ENCODE assay signal across 21 cellular contexts in genomic region chr17:32628645-32629044, GRCh38.
"Had no signal": no experiment of that assay in that cellular context is flagged by ENCODE, and none has a peak within 500 bp of the region (broad histone marks: within the 10 kb centered on the region; RNA-seq: fewer than 3 reads in every experiment).

No MANE protein-coding gene starts in this region.

- H3K9me3 ChIP-seq: ascending aorta, MG63 had no signal

- DNase-seq: activated CD4-positive, alpha-beta memory T cell treated with anti-CD3 and anti-CD28 coated beads for 36 hours; activated CD4-positive, alpha-beta T cell treated with anti-CD3 and anti-CD28 coated beads, Interleukin-2, amount 10 ng/mL, durations not matched to agents 7 days and 5 days; activated CD4-positive, CD25-positive, alpha-beta regulatory T cell; activated CD8-positive, alpha-beta memory T cell treated with anti-CD3 and anti-CD28 coated beads for 24 hours; activated effector memory CD4-positive, alpha-beta T cell treated with anti-CD3 and anti-CD28 coated beads, Interleukin-2, amount 50 U/mL, for 16 hours; activated naive CD4-positive, alpha-beta T cell treated with Interleukin-2 at 50 U/mL for 16 hours; activated naive CD8-positive, alpha-beta T cell treated with anti-CD3 and anti-CD28 coated beads, Interleukin-2, amount 50 U/mL, for 24 hours; activated T-cell treated with anti-CD3 and anti-CD28 coated beads, Interleukin-2, amount 50 U/mL, for 4 hours; amniotic stem cell; brain microvascular endothelial cell; MG63; MV-4-11; NCI-H2029; NCI-H2107; NCI-H2171 treated with DMSO at 0.1 percent for 48 hours; NCI-H510A treated with DMSO at 0.1 percent for 48 hours; SIG-M5; T-helper 2 cell; T1000 had no signal

- H3K36me3 ChIP-seq: ascending aorta, brain microvascular endothelial cell, MG63 had no signal

- H3K4me3 ChIP-seq: ascending aorta, MG63 had no signal

- H3K27me3 ChIP-seq: ascending aorta, brain microvascular endothelial cell, MG63 had no signal

- H3K27ac ChIP-seq: brain microvascular endothelial cell had no signal

- ATAC-seq: activated naive CD4-positive, alpha-beta T cell treated with anti-CD3 and anti-CD28 coated beads, Interleukin-2, amount 50 U/mL, for 72 hours; activated naive CD8-positive, alpha-beta T cell treated with anti-CD3 and anti-CD28 coated beads, Interleukin-2, amount 50 U/mL, for 24 hours; activated T-cell treated with anti-CD3 and anti-CD28 coated beads, Interleukin-2, amount 50 U/mL, for 4 hours had no signal
